Comparison of ENCODE assay signal across 21 cellular contexts in the genomic region with DNA sequence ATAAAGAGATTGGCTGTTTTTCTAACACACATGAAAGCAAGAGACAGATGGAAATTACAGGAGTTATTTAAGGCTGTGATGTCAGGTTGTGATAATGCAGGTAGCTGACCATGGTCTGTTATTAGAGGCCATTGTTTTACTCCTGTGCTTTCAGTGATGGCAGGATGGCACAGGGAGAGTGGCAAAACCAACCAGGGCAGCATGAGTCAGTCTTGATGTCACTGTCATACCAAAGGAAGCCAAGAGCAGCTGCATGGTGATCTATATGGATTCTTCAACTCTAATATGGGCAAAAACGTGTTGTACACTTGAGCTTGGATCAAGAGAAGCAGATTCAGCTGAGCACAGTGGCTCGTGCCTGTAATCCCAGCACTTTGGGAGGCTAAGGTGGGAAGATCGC.
DNase-seq lines count a peak whose midpoint lies in the region; ATAC-seq, FAIRE-seq and TF ChIP-seq lines count a peak whose summit lies in the region.
"Had no signal": no experiment of that assay in that cellular context is flagged by ENCODE, and none has a peak within 500 bp of the region (broad histone marks: within the 10 kb centered on the region; RNA-seq: fewer than 3 reads in every experiment).

No MANE protein-coding gene starts in this region.

- H4K20me1 ChIP-seq in HepG2 (ENCODE audit: insufficient read depth, low read length), result no peaks in the 10 kb centered on the region

- DNase-seq in activated CD8-positive, alpha-beta memory T cell treated with anti-CD3 and anti-CD28 coated beads, Interleukin-2, amount 10 ng/mL, durations not matched to agents 7 days and 5 days, result no peak
- no peak for DNase-seq in activated CD8-positive, alpha-beta memory T cell treated with anti-CD3 and anti-CD28 coated beads for 24 hours
- DNase-seq in M059J (ENCODE audit: low read depth) (peak; percentile 28), HepG2 (ENCODE audit: low spot score) (no peak), BE2C (no peak), ureter (ENCODE audit: low spot score) (no peak), WERI-Rb-1 (no peak)
- no peak for DNase-seq in activated T-helper 1 cell treated with anti-CD3 and anti-CD28 coated beads, Interleukin-12 subunit alpha, Interleukin-12 subunit beta, Interleukin-2, Interleukin-4 antibody, amounts not matched to agents 30 ng/mL and 10 ng/mL and 1 ng/mL, durations not matched to agents 14 hours and 24 hours and 36 hours (ENCODE audit: low spot score)
- DNase-seq: ACHN; activated effector memory CD4-positive, alpha-beta T cell treated with anti-CD3 and anti-CD28 coated beads, Interleukin-2, amount 50 U/mL, for 16 hours; aorta; effector CD4-positive, alpha-beta T cell; glutamatergic neuron; IMR-90; left ventricle myocardium inferior; NCI-H187; NCI-H446 treated with DMSO at 0.1 percent for 48 hours; Right ventricle myocardium superior; T-cell had no signal

- no peak for FAIRE-seq in HepG2 (lab: Jason Lieb, UNC)

- no peaks in the 10 kb centered on the region for H3K27me3 Mint-ChIP-seq in activated CD8-positive, alpha-beta memory T cell treated with anti-CD3 and anti-CD28 coated beads, Interleukin-2, amount 10 ng/mL, durations not matched to agents 7 days and 5 days
- H3K27me3 Mint-ChIP-seq in activated T-helper 1 cell treated with anti-CD3 and anti-CD28 coated beads, Interleukin-12 subunit alpha, Interleukin-12 subunit beta, Interleukin-2, Interleukin-4 antibody, amounts not matched to agents 30 ng/mL and 10 ng/mL and 1 ng/mL, durations not matched to agents 14 hours and 24 hours and 36 hours (ENCODE audit: insufficient read depth), result no peaks in the 10 kb centered on the region
- H3K27me3 Mint-ChIP-seq: T-cell had no signal

- ATAC-seq in activated CD8-positive, alpha-beta memory T cell treated with anti-CD3 and anti-CD28 coated beads, Interleukin-2, amount 10 ng/mL, durations not matched to agents 7 days and 5 days, result peak; percentile 27
- ATAC-seq in HepG2, result no peak

- peaks cover 9% of the 10 kb centered on the region for H3K9me3 Mint-ChIP-seq in activated CD8-positive, alpha-beta memory T cell treated with anti-CD3 and anti-CD28 coated beads, Interleukin-2, amount 10 ng/mL, durations not matched to agents 7 days and 5 days (ENCODE audit: low read depth)
- H3K9me3 Mint-ChIP-seq in activated T-helper 1 cell treated with anti-CD3 and anti-CD28 coated beads, Interleukin-12 subunit alpha, Interleukin-12 subunit beta, Interleukin-2, Interleukin-4 antibody, amounts not matched to agents 30 ng/mL and 10 ng/mL and 1 ng/mL, durations not matched to agents 14 hours and 24 hours and 36 hours, result peaks cover 2% of the 10 kb centered on the region
- H3K9me3 Mint-ChIP-seq: T-cell had no signal

- TF ChIP-seq CTCF in HepG2 (CRISPR knock-in tag; IDR thresholded peaks at IDR 0.05), result no peak
- TF ChIP-seq CTCF in BE2C (IDR thresholded peaks at IDR 0.05; ENCODE audit: low read depth, low read length), result no peak
- TF ChIP-seq CTCF in WERI-Rb-1 (IDR thresholded peaks at IDR 0.05; ENCODE audit: low read depth, low read length), result no peak

- BruUV-seq in HepG2 (replicated peaks; lab: Mats Ljungman, UMichigan), result no TSS peak

- CTCF ChIA-PET in activated CD8-positive, alpha-beta memory T cell treated with anti-CD3 and anti-CD28 coated beads, Interleukin-2, amount 10 ng/mL, durations not matched to agents 7 days and 5 days (lab: Charles Lee), result interaction anchor here (0.6 to 2.1 kb wide), 5 partner anchors 9 to 189 kb away, joined by 3 to 7 read pairs (median 3); no protein-coding TSS in a partner anchor
- CTCF ChIA-PET in HepG2 (lab: Yijun Ruan, JAX; ENCODE audit: low intra/inter-chr PET ratio, low total read pairs), result no interaction called here

- H3K4me3 ChIP-seq in HepG2 (replicated peaks in 1 of 3; ENCODE audit: insufficient read depth in 1 of 3, low read depth in 2 of 3, low read length in 3 of 3) (no peak overlapping the region), BE2C (ENCODE audit: low read depth, low read length) (no peak overlapping the region), WERI-Rb-1 (ENCODE audit: low read depth, low read length) (no peak overlapping the region)
- H3K4me3 ChIP-seq: HAP-1, left ventricle myocardium inferior had no signal

- H3K4me2 ChIP-seq in HepG2 (ENCODE audit: low read depth, low read length), result no peak overlapping the region

- H3K9me3 ChIP-seq in HepG2 (ENCODE audit: low read length), result no peaks in the 10 kb centered on the region
- H3K9me3 ChIP-seq in BE2C, result no peaks in the 10 kb centered on the region
- H3K9me3 ChIP-seq in WERI-Rb-1 (ENCODE audit: severe bottlenecking), result no peaks in the 10 kb centered on the region
- H3K9me3 ChIP-seq: HAP-1, left ventricle myocardium inferior, neutrophil had no signal

- H2AFZ ChIP-seq in HepG2 (ENCODE audit: low read length), result peak overlapping the region; percentile 50

- in situ Hi-C loops in HepG2 (cut with HindIII; ENCODE audit: extremely low pct_ligation_motif_present, low pct_unique_long_range_greater_than_20kb), result no loop called here

- intact Hi-C loops in activated T-helper 1 cell treated with anti-CD3 and anti-CD28 coated beads, Interleukin-12 subunit alpha, Interleukin-12 subunit beta, Interleukin-2, Interleukin-4 antibody, amounts not matched to agents 30 ng/mL and 10 ng/mL and 1 ng/mL, durations not matched to agents 14 hours and 24 hours and 36 hours (cut with micrococcal nuclease), result loop anchor here (5.0 kb wide), 1 partner anchor 37 kb away; no protein-coding TSS in a partner anchor
- intact Hi-C loops in HepG2 (cut with micrococcal nuclease; ENCODE audit: unreplicated experiment), result no loop called here

- H3K4me3 Mint-ChIP-seq in activated CD8-positive, alpha-beta memory T cell treated with anti-CD3 and anti-CD28 coated beads, Interleukin-2, amount 10 ng/mL, durations not matched to agents 7 days and 5 days, result no peak overlapping the region
- H3K4me3 Mint-ChIP-seq in activated T-helper 1 cell treated with anti-CD3 and anti-CD28 coated beads, Interleukin-12 subunit alpha, Interleukin-12 subunit beta, Interleukin-2, Interleukin-4 antibody, amounts not matched to agents 30 ng/mL and 10 ng/mL and 1 ng/mL, durations not matched to agents 14 hours and 24 hours and 36 hours, result no peak overlapping the region
- H3K4me3 Mint-ChIP-seq: T-cell had no signal

- peak overlapping the region; percentile 86 for H3K27ac Mint-ChIP-seq in activated CD8-positive, alpha-beta memory T cell treated with anti-CD3 and anti-CD28 coated beads, Interleukin-2, amount 10 ng/mL, durations not matched to agents 7 days and 5 days
- H3K27ac Mint-ChIP-seq in activated T-helper 1 cell treated with anti-CD3 and anti-CD28 coated beads, Interleukin-12 subunit alpha, Interleukin-12 subunit beta, Interleukin-2, Interleukin-4 antibody, amounts not matched to agents 30 ng/mL and 10 ng/mL and 1 ng/mL, durations not matched to agents 14 hours and 24 hours and 36 hours, result peak overlapping the region; percentile 57

- no peak overlapping the region for H3K27ac ChIP-seq in HepG2 (ENCODE audit: extremely low read length, insufficient read depth, low read length)
- no peak overlapping the region for H3K27ac ChIP-seq in WERI-Rb-1
- H3K27ac ChIP-seq: left ventricle myocardium inferior, neutrophil had no signal

- H3K4me1 ChIP-seq in HepG2 (ENCODE audit: insufficient read depth, low read length) (peaks cover 17% of the 10 kb centered on the region), BE2C (no peaks in the 10 kb centered on the region)
- H3K4me1 ChIP-seq: left ventricle myocardium inferior had no signal

- TF ChIP-seq RAD21 in HepG2 (CRISPR knock-in tag; IDR thresholded peaks at IDR 0.05), result no peak

- POLR2A ChIA-PET in HepG2 (lab: Yijun Ruan, JAX), result no interaction called here

- H3K36me3 Mint-ChIP-seq in activated CD8-positive, alpha-beta memory T cell treated with anti-CD3 and anti-CD28 coated beads, Interleukin-2, amount 10 ng/mL, durations not matched to agents 7 days and 5 days, result peaks cover 41% of the 10 kb centered on the region
- H3K36me3 Mint-ChIP-seq in activated T-helper 1 cell treated with anti-CD3 and anti-CD28 coated beads, Interleukin-12 subunit alpha, Interleukin-12 subunit beta, Interleukin-2, Interleukin-4 antibody, amounts not matched to agents 30 ng/mL and 10 ng/mL and 1 ng/mL, durations not matched to agents 14 hours and 24 hours and 36 hours (ENCODE audit: low read depth), result peaks cover 21% of the 10 kb centered on the region

- H3K27me3 ChIP-seq in HepG2 (ENCODE audit: control insufficient read depth in 1 of 2, insufficient read depth in 2 of 2, low read length in 2 of 2) (no peaks in the 10 kb centered on the region), BE2C (no peaks in the 10 kb centered on the region), WERI-Rb-1 (ENCODE audit: insufficient read depth, low read depth, severe bottlenecking) (no peaks in the 10 kb centered on the region)
- H3K27me3 ChIP-seq: neutrophil had no signal

- 42% methylated on average over 3 of the region's 3 CpGs for WGBS in HepG2 (ENCODE audit: low lambda C conversion rate)

- H3K4me1 Mint-ChIP-seq in activated CD8-positive, alpha-beta memory T cell treated with anti-CD3 and anti-CD28 coated beads, Interleukin-2, amount 10 ng/mL, durations not matched to agents 7 days and 5 days, result peaks cover 64% of the 10 kb centered on the region
- H3K4me1 Mint-ChIP-seq in activated T-helper 1 cell treated with anti-CD3 and anti-CD28 coated beads, Interleukin-12 subunit alpha, Interleukin-12 subunit beta, Interleukin-2, Interleukin-4 antibody, amounts not matched to agents 30 ng/mL and 10 ng/mL and 1 ng/mL, durations not matched to agents 14 hours and 24 hours and 36 hours (ENCODE audit: low read depth), result peaks cover 50% of the 10 kb centered on the region

- TF ChIP-seq EP300 in HepG2 (IDR thresholded peaks at IDR 0.05; ENCODE audit: low read depth in 2 of 2, low read length in 2 of 2), result no peak
- no peak for TF ChIP-seq EP300 in HepG2 (CRISPR knock-in tag; IDR thresholded peaks at IDR 0.05; ENCODE audit: borderline replicate concordance)

- no peak for TF ChIP-seq POLR2A in HepG2 (IDR thresholded peaks at IDR 0.05; ENCODE audit: insufficient read depth in 1 of 2, low read depth in 2 of 2, low read length in 2 of 2)

- no peaks in the 10 kb centered on the region for H3K36me3 ChIP-seq in HepG2 (replicated peaks in 1 of 2; ENCODE audit: control insufficient read depth in 1 of 2, insufficient read depth in 2 of 2, low read length in 2 of 2)
- no peaks in the 10 kb centered on the region for H3K36me3 ChIP-seq in BE2C
- no peaks in the 10 kb centered on the region for H3K36me3 ChIP-seq in WERI-Rb-1
- H3K36me3 ChIP-seq: HAP-1 had no signal

- no peak overlapping the region for H3K9ac ChIP-seq in HepG2 (ENCODE audit: insufficient read depth, low read depth, low read length)

- H3K79me2 ChIP-seq in HepG2 (ENCODE audit: insufficient read depth, low read length), result no peaks in the 10 kb centered on the region

TF ChIP-seq in HepG2, 621 proteins besides CTCF, POLR2A, EP300 and RAD21 (continues in another document):
- no peak for TF ChIP-seq ATF7-NPFF (CRISPR knock-in tag; IDR thresholded peaks at IDR 0.05; ENCODE audit: low read depth)
